ENCODE assay signal across 17 cellular contexts in genomic region chr16:67708368-67708771, GRCh38. TPM values are rescaled to one million over a fixed set of nuclear protein-coding genes. Genes with fewer than 3 reads are reported as not detected.
DNase-seq lines count a peak whose midpoint lies in the region; ATAC-seq and TF ChIP-seq lines count a peak whose summit lies in the region.
"Had no signal": no experiment of that assay in that cellular context is flagged by ENCODE, and none has a peak within 500 bp of the region (broad histone marks: within the 10 kb centered on the region; RNA-seq: fewer than 3 reads in every experiment).

No MANE protein-coding gene starts in this region.

- no peak overlapping the region for H2AFZ ChIP-seq in GM23248

- TF ChIP-seq CTCF in RWPE2 (IDR thresholded peaks at IDR 0.05; ENCODE audit: poor library complexity, severe bottlenecking) (no peak), foreskin fibroblast (IDR thresholded peaks at IDR 0.05; ENCODE audit: low read depth, low read length) (no peak)

- peak; percentile 68 for DNase-seq in AG08396 (ENCODE audit: low spot score)
- peak; percentile 91 for DNase-seq in GM23248
- DNase-seq in RWPE2 (ENCODE audit: low spot score): no peak
- DNase-seq in foreskin fibroblast: peak; percentile 82 to 89
- DNase-seq in effector CD4-positive, alpha-beta T cell: no peak
- DNase-seq: CD4-positive, alpha-beta T cell; central memory CD4-positive, alpha-beta T cell; esophagus squamous epithelium; NCI-H69; ovary; SIG-M5; stimulated activated CD4-positive, alpha-beta T cell treated with anti-CD3 and anti-CD28 coated beads, Interleukin-2, amount 100 ng/mL, for 48 hours; T-cell had no signal

- no peak overlapping the region for H3K4me3 Mint-ChIP-seq in stimulated activated memory B cell treated with anti-CD40 and anti-IgM and Interleukin-4, amounts not matched to agents 10 μg/mL and 1 μg/mL and 100 μg/mL, for 72 hours
- H3K4me3 Mint-ChIP-seq: CD4-positive, alpha-beta T cell; T-cell had no signal

- H3K27me3 ChIP-seq in GM23248 (replicated peaks; ENCODE audit: insufficient read depth) (no peaks in the 10 kb centered on the region), RWPE2 (ENCODE audit: insufficient read depth, poor library complexity, severe bottlenecking) (no peaks in the 10 kb centered on the region)
- H3K27me3 ChIP-seq: esophagus squamous epithelium, ovary had no signal

- H3K9me3 Mint-ChIP-seq in stimulated activated memory B cell treated with anti-CD40 and anti-IgM and Interleukin-4, amounts not matched to agents 10 μg/mL and 1 μg/mL and 100 μg/mL, for 72 hours: no peaks in the 10 kb centered on the region
- H3K9me3 Mint-ChIP-seq: CD4-positive, alpha-beta T cell; T-cell had no signal

- H3K36me3 ChIP-seq in GM23248 (ENCODE audit: low read depth): no peaks in the 10 kb centered on the region
- peaks cover 2% of the 10 kb centered on the region for H3K36me3 ChIP-seq in RWPE2 (ENCODE audit: low read depth)
- H3K36me3 ChIP-seq: ovary had no signal

- peaks cover 28% of the 10 kb centered on the region for H3K4me1 Mint-ChIP-seq in stimulated activated memory B cell treated with anti-CD40 and anti-IgM and Interleukin-4, amounts not matched to agents 10 μg/mL and 1 μg/mL and 100 μg/mL, for 72 hours

- H3K27ac ChIP-seq in GM23248 (peak overlapping the region; percentile 17; the same call in 1 of the 2 replicates), RWPE2 (ENCODE audit: poor library complexity, severe bottlenecking) (no peak overlapping the region)
- H3K27ac ChIP-seq: ovary, skin epidermis had no signal

- H3K4me3 ChIP-seq in GM23248 (no peak overlapping the region), RWPE2 (ENCODE audit: severe bottlenecking) (no peak overlapping the region), foreskin fibroblast (ENCODE audit: low read depth in 1 of 2, low read length in 2 of 2) (no peak overlapping the region)
- H3K4me3 ChIP-seq: esophagus squamous epithelium, ovary, skin epidermis had no signal

- peaks cover 11% of the 10 kb centered on the region for H3K36me3 Mint-ChIP-seq in stimulated activated memory B cell treated with anti-CD40 and anti-IgM and Interleukin-4, amounts not matched to agents 10 μg/mL and 1 μg/mL and 100 μg/mL, for 72 hours

- no peaks in the 10 kb centered on the region for H3K27me3 Mint-ChIP-seq in stimulated activated memory B cell treated with anti-CD40 and anti-IgM and Interleukin-4, amounts not matched to agents 10 μg/mL and 1 μg/mL and 100 μg/mL, for 72 hours
- H3K27me3 Mint-ChIP-seq: CD4-positive, alpha-beta T cell; T-cell had no signal

- H3K9me3 ChIP-seq in GM23248 (ENCODE audit: low read depth) (no peaks in the 10 kb centered on the region), RWPE2 (ENCODE audit: severe bottlenecking) (no peaks in the 10 kb centered on the region)
- H3K9me3 ChIP-seq: esophagus squamous epithelium, ovary had no signal

- no peaks in the 10 kb centered on the region for H4K20me1 ChIP-seq in GM23248 (ENCODE audit: insufficient read depth)

- no peaks in the 10 kb centered on the region for H3K9me2 ChIP-seq in GM23248 (ENCODE audit: insufficient read depth)

- peaks cover 20% of the 10 kb centered on the region for H3F3A ChIP-seq in GM23248 (ENCODE audit: insufficient read depth)

- WGBS in GM23248 (ENCODE audit: low coverage in 1 of 2, low lambda C conversion rate in 2 of 2, missing lambda C conversion rate in 2 of 2), 2 experiments: 15 to 17% methylated on average over 2 of the region's 2 CpGs

- in situ Hi-C loops in GM23248 (cut with MboI): no loop called here

- H3K27ac Mint-ChIP-seq in stimulated activated memory B cell treated with anti-CD40 and anti-IgM and Interleukin-4, amounts not matched to agents 10 μg/mL and 1 μg/mL and 100 μg/mL, for 72 hours: no peak overlapping the region
- H3K27ac Mint-ChIP-seq: CD4-positive, alpha-beta T cell; T-cell had no signal

- peaks cover 82% of the 10 kb centered on the region for H3K79me2 ChIP-seq in GM23248 (ENCODE audit: insufficient read depth)

- H3K4me2 ChIP-seq in GM23248 (ENCODE audit: unreplicated experiment): no peak overlapping the region

- peaks cover 13% of the 10 kb centered on the region for H3K4me1 ChIP-seq in GM23248 (ENCODE audit: insufficient read depth)
- no peaks in the 10 kb centered on the region for H3K4me1 ChIP-seq in RWPE2 (ENCODE audit: insufficient read depth, poor library complexity, severe bottlenecking)

- ATAC-seq in RWPE2 (ENCODE audit: low read depth) (peak; percentile 12; the same call in 1 of the 3 replicates), HG02973 (IDR thresholded peaks at IDR 0.05; ENCODE audit: unreplicated experiment) (no peak), GM21515 (IDR thresholded peaks at IDR 0.05; ENCODE audit: unreplicated experiment) (no peak)
- ATAC-seq in stimulated activated memory B cell treated with anti-CD40 and anti-IgM and Interleukin-4, amounts not matched to agents 10 μg/mL and 1 μg/mL and 100 μg/mL, for 72 hours: no peak
- ATAC-seq: T-cell had no signal

- no peak overlapping the region for H3K9ac ChIP-seq in GM23248

RNA-seq across cellular contexts. Expression of gene GFOD2, which starts 10.7 kb away (rescaled TPM):
- total RNA-seq in GM23248 (2014; rRNA removed; shearing (Covaris generic)): 10.2 and 17.5 TPM in 2 replicates
- 10.1 and 11.4 TPM in 2 replicates for polyA plus RNA-seq in GM23248 (2016; fragmentation: Nextera tagmentation; extraction: Ambion mirVana)

RNA-seq across cellular contexts. Expression of gene C16orf86, which starts 41.8 kb away (rescaled TPM):
- total RNA-seq in GM23248 (2014; rRNA removed; shearing (Covaris generic)): 2.1 and 6.6 TPM in 2 replicates
- polyA plus RNA-seq in GM23248 (2016; fragmentation: Nextera tagmentation; extraction: Ambion mirVana): 2.8 and 3.4 TPM in 2 replicates

RNA-seq across cellular contexts. Expression of gene ENKD1, which starts 41.8 kb away (rescaled TPM):
- 11.2 and 15.0 TPM in 2 replicates for total RNA-seq in GM23248 (2014; rRNA removed; shearing (Covaris generic))
- polyA plus RNA-seq in GM23248 (2016; fragmentation: Nextera tagmentation; extraction: Ambion mirVana): 6.7 and 8.3 TPM in 2 replicates

RNA-seq across cellular contexts. Expression of gene PARD6A, which starts 47.6 kb away (rescaled TPM):
- total RNA-seq in GM23248 (2014; rRNA removed; shearing (Covaris generic)): 0.97 TPM in 1 of 2 replicates, not detected in the other
- polyA plus RNA-seq in GM23248 (2016; fragmentation: Nextera tagmentation; extraction: Ambion mirVana): 0.58 and 0.70 TPM in 2 replicates

RNA-seq across cellular contexts. Expression of gene ACD, which starts 48.3 kb away (rescaled TPM):
- total RNA-seq in GM23248 (2014; rRNA removed; shearing (Covaris generic)): 25.8 and 33.4 TPM in 2 replicates
- polyA plus RNA-seq in GM23248 (2016; fragmentation: Nextera tagmentation; extraction: Ambion mirVana): 24.0 and 25.2 TPM in 2 replicates

Comparison
In these comparisons a context has a peak if more than half of its experiments do, and no peak if none do; other contexts are left out.
1. DNase-seq: peak in AG08396 (single experiment), GM23248 (single experiment) and foreskin fibroblast (2 of 2); none in RWPE2 (single experiment) and effector CD4-positive, alpha-beta T cell (single experiment).